8 cellular contexts compared by ENCODE assay signal in genomic region chr3:168467085-168467714, GRCh38.
DNase-seq lines count a peak whose midpoint lies in the region; ATAC-seq and TF ChIP-seq lines count a peak whose summit lies in the region.

No MANE protein-coding gene starts in this region.

- DNase-seq in GM10248 (ENCODE audit: extremely low spot score) (peak; percentile 28), right lobe of liver (no peak), NCI-H524 treated with DMSO at 0.1 percent for 48 hours (lab: John Stamatoyannopoulos, UW) (no peak)
- DNase-seq in stimulated activated CD8-positive, alpha-beta memory T cell treated with anti-CD3 and anti-CD28 coated beads, Interleukin-4, amount 100 ng/mL, for 48 hours: no peak

- H4K20me1 ChIP-seq in KMS-11 (ENCODE audit: insufficient read depth): no peaks in the 10 kb centered on the region

- POLR2A ChIA-PET in GM10248 (lab: Yijun Ruan, JAX): no interaction called here

- H3K27ac ChIP-seq in KMS-11 (no peak overlapping the region), right lobe of liver (no peak overlapping the region), gastroesophageal sphincter (no peak overlapping the region)

- H3K36me3 ChIP-seq in KMS-11 (ENCODE audit: insufficient read depth) (no peaks in the 10 kb centered on the region), right lobe of liver (no peaks in the 10 kb centered on the region), gastroesophageal sphincter (no peaks in the 10 kb centered on the region)

- H3K79me2 ChIP-seq in KMS-11 (ENCODE audit: insufficient read depth, low read depth): no peaks in the 10 kb centered on the region

- TF ChIP-seq POLR2A in right lobe of liver (IDR thresholded peaks at IDR 0.05) (no peak), gastroesophageal sphincter (IDR thresholded peaks at IDR 0.05) (no peak)

- WGBS in right lobe of liver (ENCODE audit: insufficient coverage, low coverage, low lambda C conversion rate, missing lambda C conversion rate): 28% methylated on average over 6 of the region's 6 CpGs
- whole genome bisulfite sequencing in gastroesophageal sphincter (ENCODE audit: low coverage in 1 of 2), 2 donors: 64 to 74% methylated on average over 6 of the region's 6 CpGs

- peaks cover 7% of the 10 kb centered on the region for H3K4me1 Mint-ChIP-seq in brain

- TF ChIP-seq CTCF in GM10248 (IDR thresholded peaks at IDR 0.05; ENCODE audit: control extremely low read depth, extremely low read depth, low read depth, missing control alignments) (peak; percentile 54), KMS-11 (conservative IDR thresholded peaks at IDR 0.05; ENCODE audit: low read depth, low read length) (peak; percentile 49), brain (conservative IDR thresholded peaks at IDR 0.05) (peak; percentile 50 to 53), right lobe of liver (IDR thresholded peaks at IDR 0.05) (peak; percentile 38 to 45 (median 40)), gastroesophageal sphincter (IDR thresholded peaks at IDR 0.05) (peak in 1 of 4 experiments; percentile 10)

- H3K36me3 Mint-ChIP-seq in brain: peaks cover 17% of the 10 kb centered on the region

- H3K4me2 ChIP-seq in KMS-11: no peak overlapping the region; the same call in 1 of the 2 replicates

- no peaks in the 10 kb centered on the region for H3K27me3 Mint-ChIP-seq in brain

- H2AFZ ChIP-seq in KMS-11 (ENCODE audit: low read depth): no peak overlapping the region

- no peak overlapping the region for H3K27ac Mint-ChIP-seq in brain

- H3K4me1 ChIP-seq in KMS-11 (ENCODE audit: low read depth, poor library complexity, severe bottlenecking): no peaks in the 10 kb centered on the region
- H3K4me1 ChIP-seq in right lobe of liver: no peaks in the 10 kb centered on the region
- H3K4me1 ChIP-seq in gastroesophageal sphincter: no peaks in the 10 kb centered on the region

- intact Hi-C loops in right lobe of liver (cut with DNase I): loop anchor here in 1 of 2 donors (10.0 kb wide), 1 partner anchor 78 kb away; no protein-coding TSS in a partner anchor

- no peak overlapping the region for H3K9ac ChIP-seq in KMS-11

- H3K27me3 ChIP-seq in KMS-11 (ENCODE audit: insufficient read depth, low read depth): no peaks in the 10 kb centered on the region
- no peaks in the 10 kb centered on the region for H3K27me3 ChIP-seq in right lobe of liver
- H3K27me3 ChIP-seq in gastroesophageal sphincter: no peaks in the 10 kb centered on the region

- no peak overlapping the region for H3K4me3 ChIP-seq in KMS-11 (IDR thresholded peaks at IDR 0.05; ENCODE audit: insufficient read depth, low read depth, low read length)
- H3K4me3 ChIP-seq in right lobe of liver: no peak overlapping the region
- H3K4me3 ChIP-seq in gastroesophageal sphincter: no peak overlapping the region

- H3K9me3 Mint-ChIP-seq in brain: peaks cover 10 to 19% (median 16%) of the 10 kb centered on the region in 5 experiments

- no peak for TF ChIP-seq EP300 in gastroesophageal sphincter (IDR thresholded peaks at IDR 0.05)

- H3K9me3 ChIP-seq in right lobe of liver: no peaks in the 10 kb centered on the region
- H3K9me3 ChIP-seq in gastroesophageal sphincter: peaks cover 0 to under 1% (median 0%) of the 10 kb centered on the region in 3 donors

- H3K4me3 Mint-ChIP-seq in brain: no peak overlapping the region

- CTCF ChIA-PET in GM10248 (lab: Yijun Ruan, JAX): interaction anchor here (2.3 kb wide), 1 partner anchor 256 kb away, joined by 8 read pairs; no protein-coding TSS in a partner anchor

- ATAC-seq in GM21786 (IDR thresholded peaks at IDR 0.05; ENCODE audit: unreplicated experiment): peak; percentile 89
- ATAC-seq in right lobe of liver: peak; percentile 76 to 98 (median 90)
- no peak for ATAC-seq in gastroesophageal sphincter
